ENCODE assay signal across 28 cellular contexts in genomic region chr1:97042551-97042950, GRCh38.
A peak's percentile ranks its signal among the peaks of the same experiment; 100 is the strongest.
DNase-seq lines count a peak whose midpoint lies in the region; ATAC-seq and TF ChIP-seq lines count a peak whose summit lies in the region.
"Had no signal": no experiment of that assay in that cellular context is flagged by ENCODE, and none has a peak within 500 bp of the region (broad histone marks: within the 10 kb centered on the region; RNA-seq: fewer than 3 reads in every experiment).

No MANE protein-coding gene starts in this region.

- H3K4me1 Mint-ChIP-seq in osteocyte (ENCODE audit: unreplicated experiment) = peaks cover 37% of the 10 kb centered on the region
- H3K4me1 Mint-ChIP-seq: activated naive CD4-positive, alpha-beta T cell treated with anti-CD3 and anti-CD28 coated beads, Interleukin-2, amount 50 U/mL, for 24 hours; CD4-positive, CD25-positive, alpha-beta regulatory T cell; GM23338 had no signal

- intact Hi-C loops in ascending aorta (cut with DNase I) = no loop called here

- no peak overlapping the region for H2AFZ ChIP-seq in GM23248
- H2AFZ ChIP-seq: GM23338, parathyroid adenoma had no signal

- WGBS in GM23248 (ENCODE audit: low coverage in 1 of 2, low lambda C conversion rate in 2 of 2, missing lambda C conversion rate in 2 of 2), 2 experiments = 0 to 9% methylated on average over 1 of the region's 1 CpG

- in situ Hi-C loops in GM23248 (cut with MboI) = no loop called here

- H3K4me1 ChIP-seq in GM23248 (ENCODE audit: insufficient read depth) = no peaks in the 10 kb centered on the region
- no peaks in the 10 kb centered on the region for H3K4me1 ChIP-seq in ascending aorta
- H3K4me1 ChIP-seq: body of pancreas, gastroesophageal sphincter, parathyroid adenoma, stomach, transverse colon had no signal

- H3K4me2 ChIP-seq in GM23248 (ENCODE audit: unreplicated experiment) = no peak overlapping the region
- H3K4me2 ChIP-seq: GM23338 had no signal

- peaks cover 55% of the 10 kb centered on the region for H3K9me3 Mint-ChIP-seq in osteocyte (ENCODE audit: unreplicated experiment)

- peaks cover 20% of the 10 kb centered on the region for H3F3A ChIP-seq in GM23248 (ENCODE audit: insufficient read depth)

- H3K27me3 ChIP-seq in GM23248 (replicated peaks; ENCODE audit: insufficient read depth) (no peaks in the 10 kb centered on the region), ascending aorta (no peaks in the 10 kb centered on the region)
- H3K27me3 ChIP-seq: body of pancreas, gastroesophageal sphincter, sigmoid colon, stomach, transverse colon had no signal

- H3K27ac Mint-ChIP-seq in osteocyte (ENCODE audit: unreplicated experiment) = peak overlapping the region; percentile 42
- H3K27ac Mint-ChIP-seq: activated naive CD4-positive, alpha-beta T cell treated with anti-CD3 and anti-CD28 coated beads, Interleukin-2, amount 50 U/mL, for 24 hours; activated T-helper 1 cell treated with anti-CD3 and anti-CD28 coated beads, Interleukin-12 subunit alpha, Interleukin-12 subunit beta, Interleukin-2, Interleukin-4 antibody, amounts not matched to agents 30 ng/mL and 10 ng/mL and 1 ng/mL, durations not matched to agents 14 hours and 24 hours and 36 hours; CD4-positive, CD25-positive, alpha-beta regulatory T cell; GM23338; natural killer cell treated with Interleukin-12 subunit alpha and Interleukin-12 subunit beta and Interleukin-15 and Interleukin-18, amount 100 ng/mL, for 72 hours; WTC11 had no signal

- H3K36me3 ChIP-seq in GM23248 (ENCODE audit: low read depth) (no peaks in the 10 kb centered on the region), ascending aorta (no peaks in the 10 kb centered on the region)
- H3K36me3 ChIP-seq: gastroesophageal sphincter, sigmoid colon, stomach, transverse colon had no signal

- peaks cover 7% of the 10 kb centered on the region for H3K9me3 ChIP-seq in GM23248 (ENCODE audit: low read depth)
- H3K9me3 ChIP-seq in ascending aorta = peaks cover 0 to 8% of the 10 kb centered on the region in 2 donors
- H3K9me3 ChIP-seq: body of pancreas had no signal

- H4K20me1 ChIP-seq in GM23248 (ENCODE audit: insufficient read depth) = no peaks in the 10 kb centered on the region

- no peak overlapping the region for H3K4me3 Mint-ChIP-seq in osteocyte (ENCODE audit: unreplicated experiment)
- H3K4me3 Mint-ChIP-seq: activated naive CD4-positive, alpha-beta T cell treated with anti-CD3 and anti-CD28 coated beads, Interleukin-2, amount 50 U/mL, for 24 hours; activated T-helper 1 cell treated with anti-CD3 and anti-CD28 coated beads, Interleukin-12 subunit alpha, Interleukin-12 subunit beta, Interleukin-2, Interleukin-4 antibody, amounts not matched to agents 30 ng/mL and 10 ng/mL and 1 ng/mL, durations not matched to agents 14 hours and 24 hours and 36 hours; CD4-positive, CD25-positive, alpha-beta regulatory T cell; GM23338; natural killer cell treated with Interleukin-12 subunit alpha and Interleukin-12 subunit beta and Interleukin-15 and Interleukin-18, amount 100 ng/mL, for 72 hours; WTC11 had no signal

- peaks cover 33% of the 10 kb centered on the region for H3K36me3 Mint-ChIP-seq in osteocyte (ENCODE audit: unreplicated experiment)
- H3K36me3 Mint-ChIP-seq: CD4-positive, CD25-positive, alpha-beta regulatory T cell; WTC11 had no signal

- TF ChIP-seq CTCF in osteocyte (IDR thresholded peaks at IDR 0.05) = no peak
- TF ChIP-seq CTCF in ascending aorta (IDR thresholded peaks at IDR 0.05) = no peak

- H3K79me2 ChIP-seq in GM23248 (ENCODE audit: insufficient read depth) = no peaks in the 10 kb centered on the region
- H3K79me2 ChIP-seq: parathyroid adenoma had no signal

- H3K27me3 Mint-ChIP-seq in osteocyte (ENCODE audit: unreplicated experiment) = no peaks in the 10 kb centered on the region
- H3K27me3 Mint-ChIP-seq: CD4-positive, CD25-positive, alpha-beta regulatory T cell; natural killer cell treated with Interleukin-12 subunit alpha and Interleukin-12 subunit beta and Interleukin-15 and Interleukin-18, amount 100 ng/mL, for 72 hours had no signal

- H3K27ac ChIP-seq in GM23248 (no peak overlapping the region), ascending aorta (no peak overlapping the region)
- H3K27ac ChIP-seq: body of pancreas, epithelial cell of prostate, gastroesophageal sphincter, parathyroid adenoma, sigmoid colon, stomach, transverse colon had no signal

- no peaks in the 10 kb centered on the region for H3K9me2 ChIP-seq in GM23248 (ENCODE audit: insufficient read depth)

- no peak for ATAC-seq in GM21619 (IDR thresholded peaks at IDR 0.05; ENCODE audit: unreplicated experiment)
- ATAC-seq: body of pancreas; gastroesophageal sphincter; GM23338; natural killer cell treated with Interleukin-12 subunit alpha and Interleukin-12 subunit beta and Interleukin-15 and Interleukin-18, amount 100 ng/mL, for 72 hours; WTC11 had no signal

- no peak overlapping the region for H3K9ac ChIP-seq in GM23248
- H3K9ac ChIP-seq: parathyroid adenoma had no signal

- DNase-seq in GM23248 (peak; percentile 29), RPMI7951 (ENCODE audit: low read depth) (peak; percentile 16), fibroblast of peridontal ligament (ENCODE audit: extremely low read depth) (peak; percentile 85), osteocyte (ENCODE audit: extremely low spot score, unreplicated experiment) (no peak), NCI-H345 treated with DMSO at 0.1 percent for 48 hours (lab: John Stamatoyannopoulos, UW; ENCODE audit: unreplicated experiment) (no peak), D341Med (ENCODE audit: low spot score) (no peak), ascending aorta (ENCODE audit: low spot score in 2 of 2) (no peak)
- DNase-seq: body of pancreas; CD4-positive, CD25-positive, alpha-beta regulatory T cell; Kasumi-1; NCI-H1092; NCI-H187 treated with DMSO at 0.1 percent for 48 hours; NCI-H2227 treated with DMSO at 0.1 percent for 48 hours; NCI-H82; sigmoid colon; stomach; SW 1271; T1000; transverse colon had no signal

- no peak overlapping the region for H3K4me3 ChIP-seq in GM23248
- no peak overlapping the region for H3K4me3 ChIP-seq in ascending aorta
- H3K4me3 ChIP-seq: body of pancreas, gastroesophageal sphincter, GM23338, sigmoid colon, stomach, transverse colon had no signal

Comparison
In these comparisons a context has a peak if more than half of its experiments do, and no peak if none do; other contexts are left out.
1. DNase-seq: peak in GM23248 (single experiment), RPMI7951 (single experiment) and fibroblast of peridontal ligament (single experiment); none in osteocyte (single experiment), NCI-H345 treated with DMSO at 0.1 percent for 48 hours (single experiment), D341Med (single experiment) and ascending aorta (0 of 2).